ENCODE assay signal across 24 cellular contexts in the genomic region with DNA sequence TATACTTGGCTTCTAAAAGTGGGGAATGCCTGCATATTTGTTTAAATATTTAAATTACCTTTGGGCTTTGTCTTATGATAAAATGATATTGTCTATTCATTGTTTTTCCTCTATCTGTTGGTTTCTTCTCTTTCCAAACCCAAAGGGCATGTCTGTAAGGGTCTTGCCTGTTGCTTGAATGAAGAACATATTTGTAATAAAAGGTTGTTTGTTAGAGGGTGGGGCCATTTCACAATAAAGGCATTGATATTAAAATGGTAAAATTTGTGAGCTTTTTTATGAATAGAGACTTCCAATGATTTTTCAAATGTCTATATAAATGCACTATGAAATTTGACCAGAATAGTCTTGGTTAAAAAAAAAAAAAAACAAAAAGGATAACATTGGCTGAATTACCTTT.
"Had no signal": no experiment of that assay in that cellular context is flagged by ENCODE, and none has a peak within 500 bp of the region (broad histone marks: within the 10 kb centered on the region; RNA-seq: fewer than 3 reads in every experiment).

No MANE protein-coding gene starts in this region.

- H3K27me3 ChIP-seq: colonic mucosa, esophagus muscularis mucosa, esophagus squamous epithelium, foreskin keratinocyte, gastrocnemius medialis, heart left ventricle, heart right ventricle, hepatocyte had no signal

- H3K4me3 ChIP-seq: colonic mucosa, coronary artery, dorsolateral prefrontal cortex, esophagus muscularis mucosa, esophagus squamous epithelium, gastrocnemius medialis, gastroesophageal sphincter, heart left ventricle, heart right ventricle, hepatocyte had no signal

- H3K79me2 ChIP-seq: hepatocyte had no signal

- H3K9me3 ChIP-seq: colonic mucosa, esophagus muscularis mucosa, esophagus squamous epithelium, gastrocnemius medialis, gastroesophageal sphincter, heart left ventricle, heart right ventricle had no signal

- H3K4me1 ChIP-seq: colonic mucosa, esophagus muscularis mucosa, esophagus squamous epithelium, foreskin keratinocyte, gastrocnemius medialis, gastroesophageal sphincter, heart left ventricle, heart right ventricle had no signal

- DNase-seq: colonic mucosa; cortex of kidney; dermis blood vessel endothelial cell; dorsolateral prefrontal cortex; effector CD4-positive, alpha-beta T cell; effector CD8-positive, alpha-beta T cell; effector memory CD4-positive, alpha-beta T cell; effector memory CD8-positive, alpha-beta T cell; endodermal cell; erythroblast; esophagus squamous epithelium; foreskin fibroblast; foreskin keratinocyte; gastrocnemius medialis; glutamatergic neuron; head of caudate nucleus; heart left ventricle; heart right ventricle had no signal

- H3K27ac ChIP-seq: colonic mucosa, coronary artery, dorsolateral prefrontal cortex, epithelial cell of prostate, esophagus muscularis mucosa, esophagus squamous epithelium, foreskin keratinocyte, gastrocnemius medialis, gastroesophageal sphincter, heart left ventricle, heart right ventricle, hepatocyte had no signal

- H3K4me2 ChIP-seq: hepatocyte had no signal

- H2AFZ ChIP-seq: hepatocyte had no signal

- ATAC-seq: effector memory CD8-positive, alpha-beta T cell; esophagus mucosa; foreskin keratinocyte; gastrocnemius medialis; gastroesophageal sphincter; heart left ventricle; heart right ventricle had no signal

- H3K36me3 ChIP-seq: colonic mucosa, esophagus muscularis mucosa, esophagus squamous epithelium, gastrocnemius medialis, gastroesophageal sphincter, heart left ventricle, heart right ventricle had no signal
